Comparison of ENCODE assay signal across 1 cellular context in genomic region chr19:55435020-55435419, GRCh38.
TF ChIP-seq lines count a peak whose summit lies in the region.

No MANE protein-coding gene starts in this region.

TF ChIP-seq in IMR-90, 13 proteins besides CTCF, POLR2A, EP300 and RAD21 (continued from another document):
- TF ChIP-seq CHD1 (IDR thresholded peaks at IDR 0.05; ENCODE audit: low read depth, low read length): no peak
TF ChIP-seq in IMR-90: peak in this region for 0.
